ENCODE assay signal across 8 cellular contexts in genomic region chr7:80637911-80638765, GRCh38. TPM values are rescaled to one million over a fixed set of nuclear protein-coding genes. Genes with fewer than 3 reads are reported as not detected.
DNase-seq lines count a peak whose midpoint lies in the region; ATAC-seq and TF ChIP-seq lines count a peak whose summit lies in the region.

Gene CD36 (plus strand): TSS chr7:80638642. CDS start chr7:80646741, 8,099 bp downstream.

- H3K4me3 Mint-ChIP-seq in T-helper 17 cell = no peak within 1 kb of the TSS
- no peak within 1 kb of the TSS for H3K4me3 Mint-ChIP-seq in activated T-helper 1 cell treated with anti-CD3 and anti-CD28 coated beads, Interleukin-12 subunit alpha, Interleukin-12 subunit beta, Interleukin-2, Interleukin-4 antibody, amounts not matched to agents 30 ng/mL and 10 ng/mL and 1 ng/mL, durations not matched to agents 14 hours and 24 hours and 36 hours

- TF ChIP-seq CTCF in omental fat pad (IDR thresholded peaks at IDR 0.05) = no peak

- no peak within 1 kb of the TSS for H3K27ac Mint-ChIP-seq in T-helper 17 cell
- H3K27ac Mint-ChIP-seq in activated T-helper 1 cell treated with anti-CD3 and anti-CD28 coated beads, Interleukin-12 subunit alpha, Interleukin-12 subunit beta, Interleukin-2, Interleukin-4 antibody, amounts not matched to agents 30 ng/mL and 10 ng/mL and 1 ng/mL, durations not matched to agents 14 hours and 24 hours and 36 hours = no peak within 1 kb of the TSS

- H3K27me3 Mint-ChIP-seq in T-helper 17 cell = no peaks in the 10 kb centered on the region
- H3K27me3 Mint-ChIP-seq in activated T-helper 1 cell treated with anti-CD3 and anti-CD28 coated beads, Interleukin-12 subunit alpha, Interleukin-12 subunit beta, Interleukin-2, Interleukin-4 antibody, amounts not matched to agents 30 ng/mL and 10 ng/mL and 1 ng/mL, durations not matched to agents 14 hours and 24 hours and 36 hours (ENCODE audit: insufficient read depth) = no peaks in the 10 kb centered on the region

- intact Hi-C loops in activated T-helper 1 cell treated with anti-CD3 and anti-CD28 coated beads, Interleukin-12 subunit alpha, Interleukin-12 subunit beta, Interleukin-2, Interleukin-4 antibody, amounts not matched to agents 30 ng/mL and 10 ng/mL and 1 ng/mL, durations not matched to agents 14 hours and 24 hours and 36 hours (cut with micrococcal nuclease) = no loop called here

- H3K9me3 Mint-ChIP-seq in activated T-helper 1 cell treated with anti-CD3 and anti-CD28 coated beads, Interleukin-12 subunit alpha, Interleukin-12 subunit beta, Interleukin-2, Interleukin-4 antibody, amounts not matched to agents 30 ng/mL and 10 ng/mL and 1 ng/mL, durations not matched to agents 14 hours and 24 hours and 36 hours = no peaks in the 10 kb centered on the region

- H3K9me3 ChIP-seq in T-helper 17 cell (ENCODE audit: control insufficient read depth, low read length, poor library complexity, severe bottlenecking) = no peaks in the 10 kb centered on the region

- H3K36me3 Mint-ChIP-seq in T-helper 17 cell (ENCODE audit: low read depth) = no peaks in the 10 kb centered on the region
- no peaks in the 10 kb centered on the region for H3K36me3 Mint-ChIP-seq in activated T-helper 1 cell treated with anti-CD3 and anti-CD28 coated beads, Interleukin-12 subunit alpha, Interleukin-12 subunit beta, Interleukin-2, Interleukin-4 antibody, amounts not matched to agents 30 ng/mL and 10 ng/mL and 1 ng/mL, durations not matched to agents 14 hours and 24 hours and 36 hours (ENCODE audit: low read depth)

- DNase-seq in cerebellum (ENCODE audit: low spot score) = no peak
- DNase-seq in omental fat pad (ENCODE audit: low spot score) = no peak
- no peak for DNase-seq in T-helper 17 cell
- DNase-seq in activated CD4-positive, alpha-beta T cell treated with anti-CD3 and anti-CD28 coated beads, Interleukin-2, amount 50 U/mL, for 4 hours = no peak
- no peak for DNase-seq in epidermal melanocyte (ENCODE audit: insufficient read length, low spot score)
- no peak for DNase-seq in activated T-helper 1 cell treated with anti-CD3 and anti-CD28 coated beads, Interleukin-12 subunit alpha, Interleukin-12 subunit beta, Interleukin-2, Interleukin-4 antibody, amounts not matched to agents 30 ng/mL and 10 ng/mL and 1 ng/mL, durations not matched to agents 14 hours and 24 hours and 36 hours (ENCODE audit: low spot score)

- H3K4me1 Mint-ChIP-seq in T-helper 17 cell = no peaks in the 10 kb centered on the region
- H3K4me1 Mint-ChIP-seq in activated T-helper 1 cell treated with anti-CD3 and anti-CD28 coated beads, Interleukin-12 subunit alpha, Interleukin-12 subunit beta, Interleukin-2, Interleukin-4 antibody, amounts not matched to agents 30 ng/mL and 10 ng/mL and 1 ng/mL, durations not matched to agents 14 hours and 24 hours and 36 hours (ENCODE audit: low read depth) = no peaks in the 10 kb centered on the region

- ATAC-seq in GM18511 (IDR thresholded peaks at IDR 0.05; ENCODE audit: unreplicated experiment) (peak; percentile 84), HG03095 (IDR thresholded peaks at IDR 0.05; ENCODE audit: unreplicated experiment) (peak; percentile 61), omental fat pad (ENCODE audit: low FRiP score) (no peak), T-helper 17 cell (no peak)

RNA-seq across cellular contexts. Expression of gene CD36, which starts in this region (rescaled TPM):
- total RNA-seq in cerebellum = 32.1 TPM
- total RNA-seq in omental fat pad = 1,000 to 10,000 TPM in 3 of 4 donors, 100 to 1,000 TPM in 1; 897 to 4,046 (median 2,509) TPM
- total RNA-seq in T-helper 17 cell = 1 to 10 TPM; 6.8 to 8.7 TPM
- total RNA-seq in activated T-helper 1 cell treated with anti-CD3 and anti-CD28 coated beads, Interleukin-12 subunit alpha, Interleukin-12 subunit beta, Interleukin-2, Interleukin-4 antibody, amounts not matched to agents 30 ng/mL and 10 ng/mL and 1 ng/mL, durations not matched to agents 14 hours and 24 hours and 36 hours = not detected in 2 replicates

Comparison
In these comparisons a context has a peak if more than half of its experiments do, and no peak if none do; other contexts are left out.
1. RNA of gene CD36 (total RNA-seq): 897 to 4,046 TPM in omental fat pad; 32.1 TPM in cerebellum (single experiment), 6.8 to 8.7 TPM in T-helper 17 cell and not detected in activated T-helper 1 cell treated with anti-CD3 and anti-CD28 coated beads, Interleukin-12 subunit alpha, Interleukin-12 subunit beta, Interleukin-2, Interleukin-4 antibody, amounts not matched to agents 30 ng/mL and 10 ng/mL and 1 ng/mL, durations not matched to agents 14 hours and 24 hours and 36 hours; every median in the first group is over 10 times any median in the second.
2. ATAC-seq: peak in GM18511 (single experiment) and HG03095 (single experiment); none in omental fat pad (single experiment) and T-helper 17 cell (single experiment).